Comparison of ENCODE assay signal across 8 cellular contexts in genomic region chr10:91162495-91163268, GRCh38. TPM values are rescaled to one million over a fixed set of nuclear protein-coding genes. Genes with fewer than 3 reads are reported as not detected.
DNase-seq lines count a peak whose midpoint lies in the region; ATAC-seq and TF ChIP-seq lines count a peak whose summit lies in the region.

No MANE protein-coding gene starts in this region.

- DNase-seq in NOMO-1 treated with DMSO at 0.1 percent for 48 hours (lab: John Stamatoyannopoulos, UW; ENCODE audit: unreplicated experiment) = peak; percentile 32
- DNase-seq in activated T-helper 1 cell treated with Interleukin-2 at 50 U/mL for 16 hours (ENCODE audit: low read depth) = peak; percentile 75
- DNase-seq in stimulated activated CD8-positive, alpha-beta memory T cell treated with anti-CD3 and anti-CD28 coated beads, Interleukin-4, amount 100 ng/mL, for 24 hours (ENCODE audit: low read depth) = peak; percentile 52

- no peaks in the 10 kb centered on the region for H3K9me3 ChIP-seq in mucosa of stomach (ENCODE audit: control insufficient read depth, low read length)

- peaks cover 35% of the 10 kb centered on the region for H3K79me2 ChIP-seq in ACC112 (ENCODE audit: control insufficient read depth, insufficient read depth, low read length, unreplicated experiment)

- H3K4me1 ChIP-seq in ACC112 (ENCODE audit: control insufficient read depth, insufficient read depth, low read length, unreplicated experiment) = peaks cover 14% of the 10 kb centered on the region
- H3K4me1 ChIP-seq in mucosa of stomach (ENCODE audit: control insufficient read depth, insufficient read depth, low read length) = peaks cover 5% of the 10 kb centered on the region

- peak overlapping the region; percentile 68 for H3K27ac ChIP-seq in ACC112 (ENCODE audit: low read depth, low read length)

- H2AFZ ChIP-seq in ACC112 (ENCODE audit: low read length, unreplicated experiment) = peak overlapping the region; percentile 83

- peak; percentile 32 for TF ChIP-seq POLR2A in GM18526 (IDR thresholded peaks at IDR 0.05; ENCODE audit: extremely low read depth, insufficient read length)

- H3K36me3 ChIP-seq in ACC112 (ENCODE audit: insufficient read depth, low read length) (no peaks in the 10 kb centered on the region), mucosa of stomach (ENCODE audit: control insufficient read depth, insufficient read depth, low read length) (no peaks in the 10 kb centered on the region)

- no peaks in the 10 kb centered on the region for H3K27me3 ChIP-seq in ACC112 (ENCODE audit: insufficient read depth, low read length)
- peaks cover 8% of the 10 kb centered on the region for H3K27me3 ChIP-seq in mucosa of stomach (ENCODE audit: control insufficient read depth, insufficient read depth, low read length)

- peak overlapping the region; percentile 94 for H3K4me3 ChIP-seq in ACC112 (ENCODE audit: low read depth, low read length)
- H3K4me3 ChIP-seq in mucosa of stomach (ENCODE audit: low read length) = peak overlapping the region; percentile 61

- ATAC-seq in HG03060 (IDR thresholded peaks at IDR 0.05; ENCODE audit: low read depth, unreplicated experiment) (peak; percentile 36), esophagus mucosa (peak; percentile 69)

- H3K9ac ChIP-seq in mucosa of stomach (ENCODE audit: low read length) = peak overlapping the region; percentile 90

RNA-seq across cellular contexts. Expression of gene PCGF5, which starts 57.8 kb away (rescaled TPM):
- total RNA-seq in esophagus mucosa = 18.1 TPM

Comparison
In these comparisons a context has a peak if more than half of its experiments do, and no peak if none do; other contexts are left out.
1. Peak in every context shown above with its lines: DNase-seq, ATAC-seq, H3K4me3 ChIP-seq and H3K27ac ChIP-seq.